In genomic region chr5:140302786-140303639, GRCh38 we compare ENCODE assay signal across 8 cellular contexts. TPM values are rescaled to one million over a fixed set of nuclear protein-coding genes. Genes with fewer than 3 reads are reported as not detected.
DNase-seq lines count a peak whose midpoint lies in the region; TF ChIP-seq lines count a peak whose summit lies in the region.

Gene PFDN1, minus strand, starts transcription at chr5:140303101. Its CDS starts 28 bp downstream, at chr5:140303073.

- peak within 1 kb of the TSS; percentile 98 for H3K9ac ChIP-seq in SK-N-SH

- H3K4me2 ChIP-seq in SK-N-SH = peak within 1 kb of the TSS; percentile 89

- H3K9me2 ChIP-seq in SK-N-SH = no peaks in the 10 kb centered on the region

- H3K4me3 ChIP-seq in HFF-Myc (replicated peaks; ENCODE audit: low read depth, low read length) = peak within 1 kb of the TSS; percentile 81
- H3K4me3 ChIP-seq in SK-N-SH (ENCODE audit: low read depth in 2 of 2, low read length in 1 of 2) = peak within 1 kb of the TSS; percentile 78 to 86
- peak within 1 kb of the TSS; percentile 78 for H3K4me3 ChIP-seq in suprapubic skin

- TF ChIP-seq CTCF in HFF-Myc (IDR thresholded peaks at IDR 0.05; ENCODE audit: low read depth, low read length, missing control alignments) (no peak), SK-N-SH (IDR thresholded peaks at IDR 0.05) (no peak), suprapubic skin (IDR thresholded peaks at IDR 0.05) (no peak)

- peaks cover 19% of the 10 kb centered on the region for H3F3A ChIP-seq in SK-N-SH (replicated peaks; ENCODE audit: insufficient read depth)

- DNase-seq in GM03348 (ENCODE audit: low spot score) = peak; percentile 97
- DNase-seq in HFF-Myc (ENCODE audit: extremely low read depth, low read depth) = peak; percentile 87
- peak; percentile 94 for DNase-seq in NCI-H1048 (lab: John Stamatoyannopoulos, UW)
- peak; percentile 92 for DNase-seq in SK-N-SH
- peak; percentile 92 for DNase-seq in activated naive CD4-positive, alpha-beta T cell treated with anti-CD3 and anti-CD28 coated beads, Interleukin-2, amount 50 U/mL, for 16 hours
- DNase-seq in globus pallidus (ENCODE audit: low spot score) = peak; percentile 94
- peak; percentile 48 to 97 (median 88) for DNase-seq in nucleus accumbens (lab: John Stamatoyannopoulos, UW)
- DNase-seq in suprapubic skin (ENCODE audit: low spot score in 2 of 2) = peak; percentile 97

- no peaks in the 10 kb centered on the region for H3K27me3 ChIP-seq in SK-N-SH (ENCODE audit: insufficient read depth)
- H3K27me3 ChIP-seq in suprapubic skin = no peaks in the 10 kb centered on the region

- no peak for TF ChIP-seq EP300 in SK-N-SH (IDR thresholded peaks at IDR 0.05; ENCODE audit: borderline replicate concordance in 1 of 2, low read depth in 1 of 2, low read length in 1 of 2)
- TF ChIP-seq EP300 in suprapubic skin (IDR thresholded peaks at IDR 0.05) = no peak

- H3K36me3 ChIP-seq in SK-N-SH (replicated peaks in 1 of 2; ENCODE audit: control insufficient read depth in 1 of 2, insufficient read depth in 2 of 2, low read length in 1 of 2) (peaks cover 3 to 15% of the 10 kb centered on the region in 2 experiments), suprapubic skin (peaks cover 17% of the 10 kb centered on the region)

- H3K4me1 ChIP-seq in SK-N-SH (ENCODE audit: control insufficient read depth in 1 of 2, insufficient read depth in 2 of 2, low read depth in 1 of 2, low read length in 1 of 2) = peaks cover 5 to 19% of the 10 kb centered on the region in 2 experiments; a peak in 3 of 4 replicates
- peaks cover 18% of the 10 kb centered on the region for H3K4me1 ChIP-seq in suprapubic skin

- H3K79me2 ChIP-seq in SK-N-SH (ENCODE audit: insufficient read depth) = peaks cover 39% of the 10 kb centered on the region

- H3K9me3 ChIP-seq in SK-N-SH (no peaks in the 10 kb centered on the region), suprapubic skin (no peaks in the 10 kb centered on the region)

- WGBS in SK-N-SH (ENCODE audit: low lambda C conversion rate) = 1% methylated on average over 23 of the region's 30 CpGs
- WGBS in suprapubic skin = 1% methylated on average over 30 of the region's 30 CpGs

- H3K27ac ChIP-seq in SK-N-SH (ENCODE audit: low read depth in 2 of 2, low read length in 1 of 2) (peak within 1 kb of the TSS; percentile 77 to 86), suprapubic skin (peak within 1 kb of the TSS; percentile 84)

- TF ChIP-seq POLR2A in suprapubic skin (IDR thresholded peaks at IDR 0.05) = peak in 1 of 2 donors; percentile 51

- POLR2A ChIA-PET in SK-N-SH (lab: Yijun Ruan, JAX) = interaction anchor here (0.6 kb wide), 1 partner anchor 11 kb away, joined by 3 read pairs; no protein-coding TSS in a partner anchor

- peak within 1 kb of the TSS; percentile 98 for H2AFZ ChIP-seq in SK-N-SH (ENCODE audit: low read depth)

- no peaks in the 10 kb centered on the region for H4K20me1 ChIP-seq in SK-N-SH (ENCODE audit: insufficient read depth)

- CTCF ChIA-PET in SK-N-SH (lab: Yijun Ruan, JAX) = interaction anchor here (0.6 to 2.9 kb wide), 7 partner anchors 11 to 58 kb away, joined by 3 to 12 read pairs (median 4); partner anchors contain the start of gene HBEGF

- no peak for TF ChIP-seq RAD21 in SK-N-SH (IDR thresholded peaks at IDR 0.05; ENCODE audit: low read length)

TF ChIP-seq in SK-N-SH, 30 proteins besides CTCF, POLR2A, EP300 and RAD21:
- TF ChIP-seq MXI1 (IDR thresholded peaks at IDR 0.05; ENCODE audit: low read depth, low read length) (peak; percentile 69), YY1 (IDR thresholded peaks at IDR 0.05; ENCODE audit: low read depth) (peak; percentile 98), GATA2 (CRISPR knock-in tag; IDR thresholded peaks at IDR 0.05) (peak; percentile 70), IRF3 (IDR thresholded peaks at IDR 0.05; ENCODE audit: low read depth, low read length) (no peak), POLR2AphosphoS5 (IDR thresholded peaks at IDR 0.05; ENCODE audit: low read depth, low read length) (peak; percentile 90), TAF1 (IDR thresholded peaks at IDR 0.05; ENCODE audit: borderline replicate concordance, low read depth, low read length) (peak; percentile 71; the same call in 1 of the 2 replicates), FOSL2 (IDR thresholded peaks at IDR 0.05; ENCODE audit: borderline replicate concordance, low read depth) (no peak), EZH2phosphoT487 (IDR thresholded peaks at IDR 0.05; ENCODE audit: borderline replicate concordance, low read depth) (no peak), TCF12 (IDR thresholded peaks at IDR 0.05) (no peak), NRF1 (IDR thresholded peaks at IDR 0.05; ENCODE audit: low read depth, low read length) (peak; percentile 93), GABPA (IDR thresholded peaks at IDR 0.05; ENCODE audit: low read depth) (no peak), CHD2 (IDR thresholded peaks at IDR 0.05; ENCODE audit: low read length, partially characterized antibody) (no peak)

RNA-seq across cellular contexts. Expression of gene PFDN1, which starts in this region (rescaled TPM):
- 55.2 and 63.6 TPM in 2 replicates for polyA plus RNA-seq in SK-N-SH (2012; rRNA removed)
- 78.2 and 78.4 TPM in 2 replicates for polyA plus RNA-seq in SK-N-SH (2012; cell fraction: cytosol; rRNA removed)
- polyA plus RNA-seq in SK-N-SH (2012; cell fraction: nucleus; rRNA removed) = 31.6 and 34.6 TPM in 2 replicates
- 10 to 100 TPM; 58.7 to 91.7 (median 76.2) TPM for total RNA-seq in suprapubic skin

Comparison
In these comparisons a context has a peak if more than half of its experiments do, and no peak if none do; other contexts are left out.
1. Peak in every context shown above with its lines: DNase-seq, H3K4me3 ChIP-seq and H3K27ac ChIP-seq.